Comparison of ENCODE assay signal across 8 cellular contexts in the genomic region with DNA sequence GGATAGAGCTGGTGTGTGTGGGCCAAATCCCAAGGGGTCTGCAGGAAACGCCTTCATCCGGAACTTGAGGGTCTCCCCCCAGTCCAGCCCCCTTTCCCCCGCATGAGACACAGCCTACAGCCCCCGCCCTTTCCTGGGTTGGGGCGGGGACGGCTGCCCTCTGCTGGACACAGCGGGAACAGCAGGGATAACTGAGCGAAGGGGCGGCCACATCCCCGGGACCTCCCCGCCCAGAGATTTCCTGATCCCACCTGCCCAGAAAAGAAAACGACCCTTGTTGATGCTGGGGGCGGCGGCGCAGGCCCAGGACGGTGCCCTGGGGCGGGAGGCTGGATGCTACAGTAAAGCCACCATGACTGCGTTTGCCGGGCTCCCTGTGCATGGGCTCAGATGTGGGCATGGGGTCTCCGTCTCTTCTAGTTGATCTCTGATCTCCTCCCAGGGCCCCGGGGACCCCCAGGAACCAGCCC.
DNase-seq lines count a peak whose midpoint lies in the region; ATAC-seq and TF ChIP-seq lines count a peak whose summit lies in the region.

No MANE protein-coding gene starts in this region.

- no peaks in the 10 kb centered on the region for H3K4me1 Mint-ChIP-seq in T-helper 2 cell treated with Interferon-gamma antibody and Interleukin-4, amounts not matched to agents 5 μg/mL and 100 μg/mL, for 36 hours (ENCODE audit: low read depth)

- H3K4me3 ChIP-seq in astrocyte of the cerebellum (ENCODE audit: low read depth, low read length): no peak overlapping the region

- H3K27me3 Mint-ChIP-seq in T-helper 2 cell treated with Interferon-gamma antibody and Interleukin-4, amounts not matched to agents 5 μg/mL and 100 μg/mL, for 36 hours (ENCODE audit: low read depth): peaks cover 65% of the 10 kb centered on the region

- H3K27ac Mint-ChIP-seq in T-helper 2 cell treated with Interferon-gamma antibody and Interleukin-4, amounts not matched to agents 5 μg/mL and 100 μg/mL, for 36 hours: no peak overlapping the region

- no peak overlapping the region for H3K4me3 Mint-ChIP-seq in T-helper 2 cell treated with Interferon-gamma antibody and Interleukin-4, amounts not matched to agents 5 μg/mL and 100 μg/mL, for 36 hours

- DNase-seq in NCI-H2029 (lab: John Stamatoyannopoulos, UW) (peak; percentile 9), NCI-H2029 treated with DMSO at 0.1 percent for 48 hours (lab: John Stamatoyannopoulos, UW) (no peak), astrocyte of the cerebellum (ENCODE audit: low read depth) (no peak), kidney tubule cell (ENCODE audit: low spot score) (peak; percentile 33), foreskin melanocyte (no peak)
- peak; percentile 43 for DNase-seq in T-helper 2 cell treated with Interferon-gamma antibody and Interleukin-4, amounts not matched to agents 5 μg/mL and 100 μg/mL, for 36 hours (ENCODE audit: low spot score)
- peak; percentile 18 to 35 for DNase-seq in stimulated activated CD8-positive, alpha-beta memory T cell treated with anti-CD3 and anti-CD28 coated beads, Interleukin-2, amount 100 ng/mL, for 1 hour (ENCODE audit: low read depth in 2 of 2)

- peak; percentile 89 for TF ChIP-seq CTCF in astrocyte of the cerebellum (IDR thresholded peaks at IDR 0.05; ENCODE audit: low read depth, low read length, missing control alignments)

- ATAC-seq in GM21529 (IDR thresholded peaks at IDR 0.05; ENCODE audit: unreplicated experiment): no peak

- in situ Hi-C loops in astrocyte of the cerebellum (cut with HindIII; ENCODE audit: low sequenced_read_pairs): no loop called here

- peaks cover 16% of the 10 kb centered on the region for H3K9me3 Mint-ChIP-seq in T-helper 2 cell treated with Interferon-gamma antibody and Interleukin-4, amounts not matched to agents 5 μg/mL and 100 μg/mL, for 36 hours

- no peaks in the 10 kb centered on the region for H3K36me3 Mint-ChIP-seq in T-helper 2 cell treated with Interferon-gamma antibody and Interleukin-4, amounts not matched to agents 5 μg/mL and 100 μg/mL, for 36 hours (ENCODE audit: low read depth)

Comparison
In these comparisons a context has a peak if more than half of its experiments do, and no peak if none do; other contexts are left out.
1. DNase-seq: peak in NCI-H2029 (single experiment), T-helper 2 cell treated with Interferon-gamma antibody and Interleukin-4, amounts not matched to agents 5 μg/mL and 100 μg/mL, for 36 hours (single experiment), kidney tubule cell (single experiment) and stimulated activated CD8-positive, alpha-beta memory T cell treated with anti-CD3 and anti-CD28 coated beads, Interleukin-2, amount 100 ng/mL, for 1 hour (2 of 2); none in NCI-H2029 treated with DMSO at 0.1 percent for 48 hours (single experiment), astrocyte of the cerebellum (single experiment) and foreskin melanocyte (single experiment).